Comparison of ENCODE assay signal across 18 cellular contexts in the genomic region with DNA sequence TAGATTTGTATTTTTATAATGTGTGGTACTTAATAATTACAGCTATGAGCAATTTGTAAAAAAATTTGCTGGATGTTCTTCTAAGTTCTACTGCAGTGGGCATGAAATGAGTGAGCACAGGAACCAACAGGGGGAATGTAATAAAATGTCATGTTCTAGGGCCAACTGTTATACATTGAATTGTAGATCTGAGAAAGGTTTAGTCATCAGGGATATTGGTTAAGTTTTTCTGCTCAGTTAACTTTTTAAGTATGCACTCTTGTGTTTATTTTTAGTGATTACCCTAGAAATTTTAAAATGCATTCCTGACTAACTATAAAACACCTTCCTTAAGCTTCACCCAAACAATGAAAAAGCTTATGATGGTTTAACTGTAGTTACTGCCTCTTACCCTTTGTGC.
"Had no signal": no experiment of that assay in that cellular context is flagged by ENCODE, and none has a peak within 500 bp of the region (broad histone marks: within the 10 kb centered on the region; RNA-seq: fewer than 3 reads in every experiment).

No MANE protein-coding gene starts in this region.

- H3K4me1 Mint-ChIP-seq: activated naive CD4-positive, alpha-beta T cell treated with anti-CD3 and anti-CD28 coated beads, Interleukin-2, amount 10 ng/mL, durations not matched to agents 7 days and 5 days; neural crest cell had no signal

- H3K4me1 ChIP-seq: esophagus muscularis mucosa, lower lobe of right lung, spleen, stomach, testis, upper lobe of left lung had no signal

- ATAC-seq: activated CD4-positive, CD25-positive, alpha-beta regulatory T cell treated with anti-CD3 and anti-CD28 coated beads, Interleukin-2, amount 50 U/mL, for 24 hours; left cardiac atrium; lower lobe of right lung; sciatic nerve had no signal

- H3K9me3 Mint-ChIP-seq: neural crest cell had no signal

- H3K27ac Mint-ChIP-seq: activated naive CD4-positive, alpha-beta T cell treated with anti-CD3 and anti-CD28 coated beads, Interleukin-2, amount 10 ng/mL, durations not matched to agents 7 days and 5 days; activated T-helper 2 cell treated with anti-CD3 and anti-CD28 coated beads, Interferon-gamma antibody, Interleukin-2, Interleukin-4, amounts not matched to agents 10 μg/mL and 5 μg/mL and 100 μg/mL, durations not matched to agents 14 hours and 24 hours and 36 hours; mesothelial cell of epicardium had no signal

- H3K27ac ChIP-seq: cardiac muscle cell, esophagus muscularis mucosa, lower lobe of right lung, spleen, stomach, testis, upper lobe of left lung had no signal

- H3K36me3 ChIP-seq: cardiac muscle cell, esophagus muscularis mucosa, lower lobe of right lung, spleen, stomach, upper lobe of left lung had no signal

- H3K4me3 Mint-ChIP-seq: activated naive CD4-positive, alpha-beta T cell treated with anti-CD3 and anti-CD28 coated beads, Interleukin-2, amount 10 ng/mL, durations not matched to agents 7 days and 5 days; mesothelial cell of epicardium; neural crest cell had no signal

- H3K27me3 ChIP-seq: cardiac muscle cell, esophagus muscularis mucosa, spleen, stomach, testis, upper lobe of left lung had no signal

- FAIRE-seq: colon had no signal

- DNase-seq: activated naive CD4-positive, alpha-beta T cell treated with anti-CD3 and anti-CD28 coated beads, Interleukin-2, amount 10 ng/mL, durations not matched to agents 7 days and 5 days; activated T-cell treated with anti-CD3 and anti-CD28 coated beads for 4 hours; left cardiac atrium; lower lobe of right lung; spleen; stomach; T-helper 1 cell; T1000; testis; upper lobe of left lung had no signal

- H3K4me3 ChIP-seq: cardiac muscle cell, esophagus muscularis mucosa, lower lobe of right lung, spleen, stomach, testis, upper lobe of left lung had no signal

- H3K9me3 ChIP-seq: esophagus muscularis mucosa, lower lobe of right lung, stomach, testis, upper lobe of left lung had no signal
